In genomic region chr1:245153645-245154428, GRCh38 we compare ENCODE assay signal across 9 cellular contexts. TPM values are rescaled to one million over a fixed set of nuclear protein-coding genes. Genes with fewer than 3 reads are reported as not detected.
DNase-seq lines count a peak whose midpoint lies in the region; ATAC-seq and TF ChIP-seq lines count a peak whose summit lies in the region.
"Had no signal": no experiment of that assay in that cellular context is flagged by ENCODE, and none has a peak within 500 bp of the region (broad histone marks: within the 10 kb centered on the region; RNA-seq: fewer than 3 reads in every experiment).

No MANE protein-coding gene starts in this region.

- in situ Hi-C loops in IMR-90 (cut with MboI; ENCODE audit: low sequenced_read_pairs): loop anchor here (10.0 to 25.0 kb wide), 3 partner anchors 1131 to 1533 kb away; no protein-coding TSS in a partner anchor

- peak; percentile 30 for DNase-seq in Daoy (ENCODE audit: low read depth)
- DNase-seq in IMR-90: no peak
- no peak for DNase-seq in activated T-cell treated with anti-CD3 and anti-CD28 coated beads, Interleukin-2, amount 50 U/mL, for 4 hours
- DNase-seq in germinal center (ENCODE audit: low spot score): peak; percentile 18
- DNase-seq in trophoblast cell: peak in 1 of 2 donors; percentile 17
- DNase-seq in SHP77 treated with DMSO at 0.1 percent for 48 hours (lab: John Stamatoyannopoulos, UW): no peak

- CTCF ChIA-PET in IMR-90 (lab: Yijun Ruan, JAX): interaction anchor here (0.5 to 1.8 kb wide), 12 partner anchors 9 to 1340 kb away, joined by 3 to 8 read pairs (median 4); no protein-coding TSS in a partner anchor

- no peak overlapping the region for H4K5ac ChIP-seq in IMR-90 (ENCODE audit: low read depth, low read length)

- H3K79me1 ChIP-seq in IMR-90 (ENCODE audit: low read depth in 1 of 2, low read length in 2 of 2) (no peaks in the 10 kb centered on the region; a peak in 1 of 4 replicates), trophoblast cell (ENCODE audit: low read length) (peaks cover 32% of the 10 kb centered on the region)

- H3K9me3 ChIP-seq in IMR-90 (ENCODE audit: control insufficient read depth, insufficient read depth, low read length) (0 out of 2 replicates have a peak, but pooled peaks cover 2% of the 10 kb centered on the region), trophoblast cell (ENCODE audit: insufficient read depth, low read depth, low read length) (no peaks in the 10 kb centered on the region)

- no peak overlapping the region for H2AK5ac ChIP-seq in IMR-90 (ENCODE audit: low read depth, low read length)
- H2AK5ac ChIP-seq in trophoblast cell (ENCODE audit: low read length): no peak overlapping the region

- TF ChIP-seq CTCF in IMR-90 (conservative IDR thresholded peaks at IDR 0.05; ENCODE audit: low read depth, low read length): no peak

- no peaks in the 10 kb centered on the region for H3K9me1 ChIP-seq in IMR-90 (ENCODE audit: insufficient read depth, low read length)

- intact Hi-C loops in IMR-90 (cut with micrococcal nuclease): loop anchor here (1.0 to 10.0 kb wide), 11 partner anchors 67 to 1338 kb away; no protein-coding TSS in a partner anchor

- 0 out of 2 replicates have a peak, but pooled peaks cover 3% of the 10 kb centered on the region for H3K36me3 ChIP-seq in IMR-90 (ENCODE audit: control insufficient read depth, insufficient read depth, low read length)
- peaks cover 0 to 5% of the 10 kb centered on the region in 2 experiments for H3K36me3 ChIP-seq in trophoblast cell (ENCODE audit: control insufficient read depth in 1 of 2, insufficient read depth in 2 of 2, low read length in 2 of 2)

- H2BK20ac ChIP-seq in IMR-90 (ENCODE audit: low read depth, low read length): no peak overlapping the region

- H3K4me1 ChIP-seq in IMR-90 (ENCODE audit: control insufficient read depth, insufficient read depth, low read length) (no peaks in the 10 kb centered on the region), trophoblast cell (ENCODE audit: control insufficient read depth in 1 of 2, insufficient read depth in 2 of 2, low read length in 2 of 2) (peaks cover 3 to 12% of the 10 kb centered on the region in 2 experiments)

- no peak overlapping the region for H4K12ac ChIP-seq in trophoblast cell (ENCODE audit: low read depth, low read length)

- no peak for TF ChIP-seq POLR2A in IMR-90 (IDR thresholded peaks at IDR 0.05; ENCODE audit: low read depth, low read length)

- H3K14ac ChIP-seq in IMR-90 (replicated peaks; ENCODE audit: low read depth, low read length): no peak overlapping the region
- peak overlapping the region; percentile 63 for H3K14ac ChIP-seq in trophoblast cell (ENCODE audit: low read length)

- no peaks in the 10 kb centered on the region for H4K20me1 ChIP-seq in IMR-90 (ENCODE audit: insufficient read depth, low read length)

- H3K4me2 ChIP-seq in IMR-90 (ENCODE audit: low read depth, low read length) (peak overlapping the region; percentile 99), trophoblast cell (ENCODE audit: low read length) (peak overlapping the region; percentile 80)

- peaks cover 5% of the 10 kb centered on the region for H3K9me3 Mint-ChIP-seq in activated T-cell treated with anti-CD3 and anti-CD28 coated beads, Interleukin-2, amount 50 U/mL, for 4 hours

- no peak overlapping the region for H3K4ac ChIP-seq in IMR-90 (ENCODE audit: low read depth, low read length)
- peak overlapping the region; percentile 5 for H3K4ac ChIP-seq in trophoblast cell (ENCODE audit: low read depth, low read length)

- H4K8ac ChIP-seq in IMR-90 (ENCODE audit: low read depth in 2 of 2, low read length in 2 of 2) (no peak overlapping the region), trophoblast cell (ENCODE audit: low read depth, low read length) (peak overlapping the region; percentile 54)

- no peak overlapping the region for H2BK15ac ChIP-seq in IMR-90 (ENCODE audit: low read depth, low read length)

- POLR2A ChIA-PET in IMR-90 (lab: Charles Lee; ENCODE audit: unreplicated experiment): no interaction called here

- H3K27ac ChIP-seq in IMR-90 (ENCODE audit: insufficient read depth, low read length): no peak overlapping the region
- H3K27ac ChIP-seq in trophoblast cell (ENCODE audit: low read depth, low read length): peak overlapping the region; percentile 88

- no peak overlapping the region for H2AK9ac ChIP-seq in IMR-90 (replicated peaks; ENCODE audit: low read depth, low read length, poor library complexity)

- peaks cover 70% of the 10 kb centered on the region for H3K27me3 Mint-ChIP-seq in activated T-cell treated with anti-CD3 and anti-CD28 coated beads, Interleukin-2, amount 50 U/mL, for 4 hours (ENCODE audit: low read depth)

- dilution Hi-C loops in IMR-90 (cut with HindIII; ENCODE audit: low sequenced_read_pairs, unreplicated experiment): no loop called here

- H3K27me3 ChIP-seq in IMR-90 (ENCODE audit: control insufficient read depth, insufficient read depth, low read length) (no peaks in the 10 kb centered on the region), trophoblast cell (ENCODE audit: insufficient read depth, low read length) (peaks cover 2% of the 10 kb centered on the region)

- TF ChIP-seq RAD21 in IMR-90 (IDR thresholded peaks at IDR 0.05; ENCODE audit: low read length): no peak

- BruUV-seq in IMR-90 (replicated peaks; lab: Mats Ljungman, UMichigan): no TSS peak

- H3K36me3 Mint-ChIP-seq in activated T-cell treated with anti-CD3 and anti-CD28 coated beads, Interleukin-2, amount 50 U/mL, for 4 hours (ENCODE audit: insufficient read depth): no peaks in the 10 kb centered on the region

- no peak overlapping the region for H2BK5ac ChIP-seq in IMR-90 (ENCODE audit: low read depth, low read length, poor library complexity, severe bottlenecking)
- H2BK5ac ChIP-seq in trophoblast cell (ENCODE audit: low read depth, low read length, poor library complexity): peak overlapping the region; percentile 68

- H3K4me3 ChIP-seq in IMR-90 (ENCODE audit: insufficient read depth, low read depth, low read length): peak overlapping the region; percentile 86
- H3K4me3 ChIP-seq in trophoblast cell (ENCODE audit: low read depth, low read length): peak overlapping the region; percentile 90

- H4K91ac ChIP-seq in IMR-90 (ENCODE audit: insufficient read depth, low read depth, low read length): no peak overlapping the region
- H4K91ac ChIP-seq in trophoblast cell (ENCODE audit: low read depth, low read length): peak overlapping the region; percentile 86

- H3K23ac ChIP-seq in IMR-90 (ENCODE audit: low read depth, low read length) (no peak overlapping the region), trophoblast cell (ENCODE audit: low read length) (no peak overlapping the region)

- ATAC-seq in IMR-90 (ENCODE audit: low read depth) (no peak), HG03432 (IDR thresholded peaks at IDR 0.05; ENCODE audit: unreplicated experiment) (no peak), HG03039 (IDR thresholded peaks at IDR 0.05; ENCODE audit: unreplicated experiment) (no peak)
- no peak for ATAC-seq in activated T-cell treated with anti-CD3 and anti-CD28 coated beads, Interleukin-2, amount 50 U/mL, for 4 hours

- H2BK12ac ChIP-seq in trophoblast cell (ENCODE audit: low read length): peak overlapping the region; percentile 41

- peaks cover 28% of the 10 kb centered on the region for H3K79me2 ChIP-seq in trophoblast cell (ENCODE audit: control insufficient read depth, insufficient read depth, low read length, poor library complexity)

- H2BK120ac ChIP-seq in IMR-90 (ENCODE audit: low read depth, low read length): no peak overlapping the region
- H2BK120ac ChIP-seq in trophoblast cell (ENCODE audit: insufficient read depth, low read length, poor library complexity): peak overlapping the region; percentile 70

- peak overlapping the region; percentile 78 for H3K4me3 Mint-ChIP-seq in activated T-cell treated with anti-CD3 and anti-CD28 coated beads, Interleukin-2, amount 50 U/mL, for 4 hours

- 0% methylated on average over 22 of the region's 70 CpGs; no CpG with 5 or more reads in 1 of the 2 experiments for WGBS in IMR-90 (ENCODE audit: extremely low coverage in 2 of 2, insufficient read length in 1 of 2), 2 experiments
- WGBS in trophoblast cell (ENCODE audit: extremely low coverage, insufficient coverage, insufficient read length): no CpG with 5 or more reads among the region's 70 CpGs

- H3K9ac ChIP-seq in IMR-90 (ENCODE audit: low read depth, low read length) (peak overlapping the region; percentile 16; the same call in 1 of the 2 replicates), trophoblast cell (ENCODE audit: low read length) (peak overlapping the region; percentile 38)

- H3K18ac ChIP-seq in IMR-90 (ENCODE audit: low read depth, low read length) (no peak overlapping the region; the same call in 1 of the 2 replicates), trophoblast cell (ENCODE audit: low read length) (peak overlapping the region; percentile 35)

- H2AFZ ChIP-seq in IMR-90 (replicated peaks; ENCODE audit: low read length, poor library complexity): peak overlapping the region; percentile 87
- H2AFZ ChIP-seq in trophoblast cell (ENCODE audit: insufficient read depth, low read length, poor library complexity): peak overlapping the region; percentile 51

- peaks cover 29% of the 10 kb centered on the region for H3K4me1 Mint-ChIP-seq in activated T-cell treated with anti-CD3 and anti-CD28 coated beads, Interleukin-2, amount 50 U/mL, for 4 hours (ENCODE audit: low read depth)

- no peak overlapping the region for H3K56ac ChIP-seq in IMR-90 (ENCODE audit: extremely low read depth, insufficient read depth, low read length)

TF ChIP-seq in IMR-90, 13 proteins besides CTCF, POLR2A, EP300 and RAD21:
- TF ChIP-seq USF2 (IDR thresholded peaks at IDR 0.05; ENCODE audit: low read depth, low read length): peak; percentile 39; the same call in 1 of the 2 replicates
- peak; percentile 63; the same call in 1 of the 2 replicates for TF ChIP-seq MXI1 (IDR thresholded peaks at IDR 0.05; ENCODE audit: borderline replicate concordance, low read depth, low read length)
- no peak for TF ChIP-seq SMC3 (IDR thresholded peaks at IDR 0.05; ENCODE audit: low read depth, low read length)

RNA-seq across cellular contexts. Expression of gene KIF26B, which starts 0.9 kb away (rescaled TPM):
- total RNA-seq in Daoy (2014; rRNA removed; shearing (Covaris generic)): 0.39 and 1.1 TPM in 2 replicates
- 0.54 and 0.83 TPM in 2 replicates for total RNA-seq in IMR-90 (2012; rRNA removed)
- 0.37 and 0.53 TPM in 2 replicates for polyA plus RNA-seq in IMR-90 (2012; rRNA removed)
- polyA plus RNA-seq in IMR-90 (2012; cell fraction: cytosol; rRNA removed): 0.31 and 0.81 TPM in 2 replicates
- polyA plus RNA-seq in IMR-90 (2012; cell fraction: nucleus; rRNA removed; ENCODE audit: low replicate concordance): 0.61 and 1.3 TPM in 2 replicates
- total RNA-seq in activated T-cell treated with anti-CD3 and anti-CD28 coated beads, Interleukin-2, amount 50 U/mL, for 4 hours: under 1 TPM; 0.03 to 0.24 (median 0.10) TPM
- polyA plus RNA-seq in trophoblast cell (2013): 17.8 and 18.1 TPM in 2 replicates
- total RNA-seq: T-helper 1 cell treated with Interleukin-12 subunit alpha and Interleukin-12 subunit beta and Interleukin-4 antibody, amounts not matched to agents 30 ng/mL and 1 ng/mL, for 36 hours had no signal

Comparison
In these comparisons a context has a peak if more than half of its experiments do, and no peak if none do; other contexts are left out.
1. DNase-seq: peak in Daoy (single experiment) and germinal center (single experiment); none in IMR-90 (single experiment), activated T-cell treated with anti-CD3 and anti-CD28 coated beads, Interleukin-2, amount 50 U/mL, for 4 hours (single experiment) and SHP77 treated with DMSO at 0.1 percent for 48 hours (single experiment).